Comparison of ENCODE assay signal across 20 cellular contexts in genomic region chr21:45081636-45082035, GRCh38. TPM values are rescaled to one million over a fixed set of nuclear protein-coding genes. Genes with fewer than 3 reads are reported as not detected.
DNase-seq lines count a peak whose midpoint lies in the region; ATAC-seq lines count a peak whose summit lies in the region.
"Had no signal": no experiment of that assay in that cellular context is flagged by ENCODE, and none has a peak within 500 bp of the region (broad histone marks: within the 10 kb centered on the region; RNA-seq: fewer than 3 reads in every experiment).

No MANE protein-coding gene starts in this region.

- no peak overlapping the region for H3K4me3 ChIP-seq in effector memory CD4-positive, alpha-beta T cell (ENCODE audit: insufficient read depth, low read depth, low read length, poor library complexity, severe bottlenecking)
- H3K4me3 ChIP-seq: GM23338, lower lobe of right lung, Peyer's patch had no signal

- no peaks in the 10 kb centered on the region for H3K27me3 ChIP-seq in effector memory CD4-positive, alpha-beta T cell (replicated peaks; ENCODE audit: control insufficient read depth, insufficient read depth, low read length, poor library complexity, severe bottlenecking)
- H3K27me3 ChIP-seq: Peyer's patch had no signal

- H3K27ac ChIP-seq in effector memory CD4-positive, alpha-beta T cell (ENCODE audit: insufficient read depth, low read length, poor library complexity, severe bottlenecking): peak overlapping the region; percentile 40
- H3K27ac ChIP-seq: lower lobe of right lung had no signal

- peaks cover 79% of the 10 kb centered on the region for H3K4me1 ChIP-seq in effector memory CD4-positive, alpha-beta T cell (ENCODE audit: control insufficient read depth, insufficient read depth, low read length, poor library complexity, severe bottlenecking)
- H3K4me1 ChIP-seq: Caco-2 had no signal

- H3K4me3 Mint-ChIP-seq in activated T-cell treated with anti-CD3 and anti-CD28 coated beads, Interleukin-2, amount 50 U/mL, for 24 hours: peak overlapping the region; percentile 9
- peak overlapping the region; percentile 81 for H3K4me3 Mint-ChIP-seq in T-helper 17 cell
- H3K4me3 Mint-ChIP-seq in stimulated activated effector memory CD8-positive, alpha-beta T cell treated with anti-CD3 and anti-CD28 coated beads, Interleukin-12 subunit alpha, Interleukin-12 subunit beta, amount 100 ng/mL, for 72 hours: peak overlapping the region; percentile 44
- H3K4me3 Mint-ChIP-seq: brain, GM23338, nephron had no signal

- H3K36me3 ChIP-seq in effector memory CD4-positive, alpha-beta T cell (ENCODE audit: control insufficient read depth, insufficient read depth, low read length): no peaks in the 10 kb centered on the region
- H3K36me3 ChIP-seq: lower lobe of right lung, Peyer's patch had no signal

- peak overlapping the region; percentile 76 for H3K27ac Mint-ChIP-seq in activated T-cell treated with anti-CD3 and anti-CD28 coated beads, Interleukin-2, amount 50 U/mL, for 24 hours
- peak overlapping the region; percentile 94 for H3K27ac Mint-ChIP-seq in T-helper 17 cell
- peak overlapping the region; percentile 93 for H3K27ac Mint-ChIP-seq in stimulated activated effector memory CD8-positive, alpha-beta T cell treated with anti-CD3 and anti-CD28 coated beads, Interleukin-12 subunit alpha, Interleukin-12 subunit beta, amount 100 ng/mL, for 72 hours
- H3K27ac Mint-ChIP-seq: brain, GM23338, nephron, progenitor cell of endocrine pancreas had no signal

- H3K9me3 Mint-ChIP-seq in activated T-cell treated with anti-CD3 and anti-CD28 coated beads, Interleukin-2, amount 50 U/mL, for 24 hours: no peaks in the 10 kb centered on the region
- H3K9me3 Mint-ChIP-seq in stimulated activated effector memory CD8-positive, alpha-beta T cell treated with anti-CD3 and anti-CD28 coated beads, Interleukin-12 subunit alpha, Interleukin-12 subunit beta, amount 100 ng/mL, for 72 hours: no peaks in the 10 kb centered on the region
- H3K9me3 Mint-ChIP-seq: brain, GM23338, immature natural killer cell, nephron had no signal

- H3K4me1 Mint-ChIP-seq in activated T-cell treated with anti-CD3 and anti-CD28 coated beads, Interleukin-2, amount 50 U/mL, for 24 hours (ENCODE audit: low read depth): peaks cover 97% of the 10 kb centered on the region
- H3K4me1 Mint-ChIP-seq in T-helper 17 cell: peaks cover 77% of the 10 kb centered on the region
- H3K4me1 Mint-ChIP-seq in stimulated activated effector memory CD8-positive, alpha-beta T cell treated with anti-CD3 and anti-CD28 coated beads, Interleukin-12 subunit alpha, Interleukin-12 subunit beta, amount 100 ng/mL, for 72 hours: peaks cover 91% of the 10 kb centered on the region

- H3K9me3 ChIP-seq in T-helper 17 cell (ENCODE audit: control insufficient read depth, low read length, poor library complexity, severe bottlenecking): no peaks in the 10 kb centered on the region
- no peaks in the 10 kb centered on the region for H3K9me3 ChIP-seq in effector memory CD4-positive, alpha-beta T cell (ENCODE audit: control insufficient read depth, low read length)
- H3K9me3 ChIP-seq: Caco-2, lower lobe of right lung, Peyer's patch had no signal

- no peak for DNase-seq in activated T-cell treated with anti-CD3 and anti-CD28 coated beads, Interleukin-2, amount 50 U/mL, for 24 hours
- DNase-seq in activated T-cell treated with anti-CD3 and anti-CD28 coated beads for 4 hours (no peak), T-helper 17 cell (no peak), NCI-H1092 treated with DMSO at 0.1 percent for 48 hours (lab: John Stamatoyannopoulos, UW) (no peak), SK-N-DZ (ENCODE audit: low spot score) (no peak), NCI-H446 treated with DMSO at 0.1 percent for 48 hours (lab: John Stamatoyannopoulos, UW) (no peak)
- no peak for DNase-seq in effector memory CD4-positive, alpha-beta T cell
- DNase-seq in stimulated activated effector memory CD8-positive, alpha-beta T cell treated with anti-CD3 and anti-CD28 coated beads, Interleukin-12 subunit alpha, Interleukin-12 subunit beta, amount 100 ng/mL, for 72 hours (ENCODE audit: low spot score in 2 of 2): no peak
- DNase-seq: activated CD4-positive, CD25-positive, alpha-beta regulatory T cell; Caco-2; immature natural killer cell; Karpas-422; lower lobe of right lung; NCI-H1436; stimulated activated CD4-positive, alpha-beta T cell treated with anti-CD3 and anti-CD28 coated beads, Interleukin-12 subunit alpha, Interleukin-12 subunit beta, amount 100 ng/mL, for 4 hours had no signal

- peaks cover 35% of the 10 kb centered on the region for H3K36me3 Mint-ChIP-seq in activated T-cell treated with anti-CD3 and anti-CD28 coated beads, Interleukin-2, amount 50 U/mL, for 24 hours (ENCODE audit: low read depth)
- no peaks in the 10 kb centered on the region for H3K36me3 Mint-ChIP-seq in T-helper 17 cell (ENCODE audit: low read depth)
- peaks cover 20% of the 10 kb centered on the region for H3K36me3 Mint-ChIP-seq in stimulated activated effector memory CD8-positive, alpha-beta T cell treated with anti-CD3 and anti-CD28 coated beads, Interleukin-12 subunit alpha, Interleukin-12 subunit beta, amount 100 ng/mL, for 72 hours
- H3K36me3 Mint-ChIP-seq: immature natural killer cell had no signal

- no peak for ATAC-seq in T-helper 17 cell
- no peak for ATAC-seq in stimulated activated effector memory CD8-positive, alpha-beta T cell treated with anti-CD3 and anti-CD28 coated beads, Interleukin-12 subunit alpha, Interleukin-12 subunit beta, amount 100 ng/mL, for 72 hours
- ATAC-seq: GM23338, lower lobe of right lung had no signal

- no peaks in the 10 kb centered on the region for H3K27me3 Mint-ChIP-seq in activated T-cell treated with anti-CD3 and anti-CD28 coated beads, Interleukin-2, amount 50 U/mL, for 24 hours
- H3K27me3 Mint-ChIP-seq in T-helper 17 cell: no peaks in the 10 kb centered on the region

RNA-seq across cellular contexts. Expression of gene ADARB1, which starts 7.3 kb away (rescaled TPM):
- total RNA-seq in T-helper 17 cell: 10 to 100 TPM; 28.4 to 37.0 TPM
- polyA plus RNA-seq in SK-N-DZ (2014; cell fraction: cytosol; rRNA removed): 2.5 and 3.1 TPM in 2 replicates
- polyA plus RNA-seq in SK-N-DZ (2014; cell fraction: nucleus; rRNA removed): 7.2 and 12.7 TPM in 2 replicates

Comparison
In these comparisons a context has a peak if more than half of its experiments do, and no peak if none do; other contexts are left out.
1. H3K4me3 Mint-ChIP-seq: peak in every context shown above with its lines; median percentile 81 in T-helper 17 cell; 44 in stimulated activated effector memory CD8-positive, alpha-beta T cell treated with anti-CD3 and anti-CD28 coated beads, Interleukin-12 subunit alpha, Interleukin-12 subunit beta, amount 100 ng/mL, for 72 hours; 9 in activated T-cell treated with anti-CD3 and anti-CD28 coated beads, Interleukin-2, amount 50 U/mL, for 24 hours.